Comparison of ENCODE assay signal across 15 cellular contexts in the genomic region with DNA sequence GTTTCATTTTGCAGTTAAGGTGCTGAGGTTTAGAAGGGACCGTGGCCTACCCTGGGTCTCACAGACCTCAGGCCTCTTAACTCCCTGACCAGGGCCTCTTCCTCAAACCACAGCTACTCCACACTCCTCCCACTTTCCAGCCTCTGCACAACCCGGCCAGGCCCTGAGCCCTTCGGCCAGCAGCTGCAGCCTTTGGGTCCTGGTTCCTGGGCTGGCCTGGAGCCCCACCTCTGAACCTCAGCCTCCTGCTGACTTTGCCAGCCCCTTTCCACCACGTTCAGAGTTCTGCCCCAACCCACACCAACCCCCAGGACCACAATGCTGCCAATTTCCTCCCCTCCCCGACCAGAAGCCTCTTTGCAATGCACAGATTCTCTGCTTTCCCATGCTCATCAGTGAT.
DNase-seq lines count a peak whose midpoint lies in the region; ATAC-seq and TF ChIP-seq lines count a peak whose summit lies in the region.
"Had no signal": no experiment of that assay in that cellular context is flagged by ENCODE, and none has a peak within 500 bp of the region (broad histone marks: within the 10 kb centered on the region; RNA-seq: fewer than 3 reads in every experiment).

No MANE protein-coding gene starts in this region.

- no peak overlapping the region for H3K4me3 Mint-ChIP-seq in CD4-positive, alpha-beta memory T cell
- H3K4me3 Mint-ChIP-seq in natural killer cell treated with Interleukin-12 subunit alpha and Interleukin-12 subunit beta and Interleukin-15 and Interleukin-18, amount 100 ng/mL, for 72 hours: no peak overlapping the region
- H3K4me3 Mint-ChIP-seq: nephron, type B pancreatic cell had no signal

- peaks cover 40 to 80% (median 60%) of the 10 kb centered on the region in 4 donors for H3K4me1 Mint-ChIP-seq in CD4-positive, alpha-beta memory T cell
- peaks cover 49 to 61% of the 10 kb centered on the region in 2 donors for H3K4me1 Mint-ChIP-seq in natural killer cell treated with Interleukin-12 subunit alpha and Interleukin-12 subunit beta and Interleukin-15 and Interleukin-18, amount 100 ng/mL, for 72 hours (ENCODE audit: low read depth in 2 of 2)

- no peak overlapping the region for H3K4me3 ChIP-seq in CD4-positive, alpha-beta memory T cell (ENCODE audit: low read length in 2 of 2)
- no peak overlapping the region for H3K4me3 ChIP-seq in adipocyte (ENCODE audit: low read length)

- TF ChIP-seq POLR2A in erythroblast (IDR thresholded peaks at IDR 0.05; ENCODE audit: low read length): no peak

- H3K9me3 Mint-ChIP-seq in CD4-positive, alpha-beta memory T cell: no peaks in the 10 kb centered on the region
- H3K9me3 Mint-ChIP-seq in natural killer cell treated with Interleukin-12 subunit alpha and Interleukin-12 subunit beta and Interleukin-15 and Interleukin-18, amount 100 ng/mL, for 72 hours: no peaks in the 10 kb centered on the region
- H3K9me3 Mint-ChIP-seq: nephron, type B pancreatic cell had no signal

- CTCF ChIA-PET in CD4-positive, alpha-beta memory T cell (lab: Charles Lee; ENCODE audit: partially characterized antibody): interaction anchor here (1.0 to 1.3 kb wide), 2 partner anchors 13 to 56 kb away, joined by 3 to 4 read pairs; no protein-coding TSS in a partner anchor
- CTCF ChIA-PET in GM10248 (lab: Yijun Ruan, JAX): interaction anchor here (1.0 kb wide), 1 partner anchor 16 kb away, joined by 4 read pairs; no protein-coding TSS in a partner anchor

- no peaks in the 10 kb centered on the region for H3K27me3 ChIP-seq in CD4-positive, alpha-beta memory T cell (ENCODE audit: insufficient read depth, low read length)
- no peaks in the 10 kb centered on the region for H3K27me3 ChIP-seq in adipocyte (replicated peaks; ENCODE audit: control insufficient read depth, insufficient read depth, low read length)

- peaks cover 71 to 88% of the 10 kb centered on the region in 2 donors for H3K36me3 Mint-ChIP-seq in CD4-positive, alpha-beta memory T cell
- peaks cover 31% of the 10 kb centered on the region for H3K36me3 Mint-ChIP-seq in natural killer cell treated with Interleukin-12 subunit alpha and Interleukin-12 subunit beta and Interleukin-15 and Interleukin-18, amount 100 ng/mL, for 72 hours

- no peaks in the 10 kb centered on the region for H3K9me3 ChIP-seq in CD4-positive, alpha-beta memory T cell (ENCODE audit: control insufficient read depth in 1 of 2, low read length in 2 of 2)
- H3K9me3 ChIP-seq in adipocyte (ENCODE audit: control insufficient read depth, low read length): no peaks in the 10 kb centered on the region

- H3K27ac ChIP-seq in CD4-positive, alpha-beta memory T cell (ENCODE audit: low read depth, low read length): peak overlapping the region; percentile 1

- H3K9ac ChIP-seq in adipocyte (ENCODE audit: low read length): no peak overlapping the region

- no peak for ATAC-seq in natural killer cell treated with Interleukin-12 subunit alpha and Interleukin-12 subunit beta and Interleukin-15 and Interleukin-18, amount 100 ng/mL, for 72 hours

- intact Hi-C loops in CD4-positive, alpha-beta memory T cell (cut with micrococcal nuclease): no loop called here

- H3K27me3 Mint-ChIP-seq in CD4-positive, alpha-beta memory T cell: no peaks in the 10 kb centered on the region
- H3K27me3 Mint-ChIP-seq in natural killer cell treated with Interleukin-12 subunit alpha and Interleukin-12 subunit beta and Interleukin-15 and Interleukin-18, amount 100 ng/mL, for 72 hours: no peaks in the 10 kb centered on the region
- H3K27me3 Mint-ChIP-seq: type B pancreatic cell had no signal

- DNase-seq in CD1c-positive myeloid dendritic cell (ENCODE audit: extremely low spot score) (peak; percentile 13), adipocyte (ENCODE audit: low read depth) (peak; percentile 11), erythroblast (lab: John Stamatoyannopoulos, UW) (no peak), GM10248 (ENCODE audit: extremely low spot score) (no peak), middle frontal gyrus (ENCODE audit: extremely low spot score, low spot score) (no peak)
- DNase-seq in CD4-positive, alpha-beta memory T cell: no peak
- DNase-seq in natural killer cell treated with Interleukin-12 subunit alpha and Interleukin-12 subunit beta and Interleukin-15 and Interleukin-18, amount 100 ng/mL, for 72 hours (ENCODE audit: low spot score): no peak
- DNase-seq: activated gamma-delta T cell; kidney; NCI-H1105 treated with DMSO at 0.1 percent for 48 hours; NCI-H2081; NCI-H510A treated with DMSO at 0.1 percent for 48 hours; stimulated activated CD4-positive, alpha-beta T cell treated with anti-CD3 and anti-CD28 coated beads, Interleukin-2, amount 100 ng/mL, for 48 hours had no signal

- peak overlapping the region in 6 of 7 donors; percentile 38 to 91 (median 66) for H3K27ac Mint-ChIP-seq in CD4-positive, alpha-beta memory T cell
- peak overlapping the region; percentile 27 to 66 for H3K27ac Mint-ChIP-seq in natural killer cell treated with Interleukin-12 subunit alpha and Interleukin-12 subunit beta and Interleukin-15 and Interleukin-18, amount 100 ng/mL, for 72 hours
- H3K27ac Mint-ChIP-seq: type B pancreatic cell had no signal

- H3K4me1 ChIP-seq in CD4-positive, alpha-beta memory T cell (ENCODE audit: insufficient read depth, low read length): peaks cover 47% of the 10 kb centered on the region
- H3K4me1 ChIP-seq in adipocyte (ENCODE audit: control insufficient read depth, insufficient read depth, low read length): peaks cover 10% of the 10 kb centered on the region

- no peak for TF ChIP-seq CTCF in GM10248 (IDR thresholded peaks at IDR 0.05; ENCODE audit: control extremely low read depth, extremely low read depth, low read depth, missing control alignments)

- POLR2A ChIA-PET in CD4-positive, alpha-beta memory T cell (lab: Charles Lee; ENCODE audit: partially characterized antibody): interaction anchor here (0.7 kb wide), 1 partner anchor 73 kb away, joined by 3 read pairs; no protein-coding TSS in a partner anchor
- POLR2A ChIA-PET in GM10248 (lab: Yijun Ruan, JAX): no interaction called here

- H3K36me3 ChIP-seq in CD4-positive, alpha-beta memory T cell (ENCODE audit: insufficient read depth, low read length): peaks cover 60% of the 10 kb centered on the region
- peaks cover 50% of the 10 kb centered on the region for H3K36me3 ChIP-seq in adipocyte (ENCODE audit: control insufficient read depth, insufficient read depth, low read length, severe bottlenecking)

Comparison
In these comparisons a context has a peak if more than half of its experiments do, and no peak if none do; other contexts are left out.
1. DNase-seq: peak in CD1c-positive myeloid dendritic cell (single experiment) and adipocyte (single experiment); none in CD4-positive, alpha-beta memory T cell (0 of 5), natural killer cell treated with Interleukin-12 subunit alpha and Interleukin-12 subunit beta and Interleukin-15 and Interleukin-18, amount 100 ng/mL, for 72 hours (single experiment), erythroblast (0 of 2), GM10248 (single experiment) and middle frontal gyrus (single experiment).